Comparison of ENCODE assay signal across 8 cellular contexts in the genomic region with DNA sequence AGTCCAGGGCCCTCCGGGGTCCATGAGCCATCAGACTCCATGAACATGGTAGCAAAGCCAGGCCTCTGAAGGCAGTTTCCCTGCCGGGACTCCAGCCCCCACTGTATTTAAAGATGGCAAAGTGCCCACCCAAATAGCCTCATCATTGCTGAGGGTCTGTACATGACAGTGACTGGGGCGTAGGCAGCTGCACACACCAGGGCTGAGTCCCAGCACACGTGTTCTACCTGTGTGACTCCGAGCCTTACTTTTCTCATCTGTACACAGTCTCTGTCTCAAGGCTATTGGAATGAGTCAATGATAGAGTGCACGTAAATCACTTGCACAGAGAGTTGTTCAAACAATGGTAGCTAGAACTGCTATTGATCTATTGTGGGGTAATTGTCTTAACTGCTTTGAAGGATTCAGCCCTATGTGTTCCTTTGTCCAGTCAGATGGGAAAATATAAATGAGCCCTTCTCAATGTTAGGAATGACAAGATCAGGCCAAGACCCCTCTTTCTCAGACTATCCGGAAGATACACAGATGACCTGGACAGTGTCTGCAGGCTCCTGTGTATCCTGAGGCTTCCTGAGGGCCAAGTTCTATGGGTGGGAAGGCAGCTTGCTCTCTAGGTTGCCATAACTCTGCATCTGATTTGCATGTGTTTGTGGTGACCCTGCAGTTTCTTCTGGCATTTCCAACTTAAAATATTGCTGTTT. TPM values are rescaled to one million over a fixed set of nuclear protein-coding genes. Genes with fewer than 3 reads are reported as not detected.
DNase-seq lines count a peak whose midpoint lies in the region; ATAC-seq, FAIRE-seq and TF ChIP-seq lines count a peak whose summit lies in the region.

No MANE protein-coding gene starts in this region.

- FAIRE-seq in GM18507 (lab: Jason Lieb, UNC) (peak; percentile 61), astrocyte (lab: Jason Lieb, UNC) (no peak), pancreas (lab: Jason Lieb, UNC) (no peak)

- peaks cover 4% of the 10 kb centered on the region for H3K4me1 ChIP-seq in astrocyte (ENCODE audit: insufficient read depth, low read length)
- peaks cover 13 to 52% (median 34%) of the 10 kb centered on the region in 3 donors for H3K4me1 ChIP-seq in pancreas
- H3K4me1 ChIP-seq in GM23248 (ENCODE audit: insufficient read depth): peaks cover 5% of the 10 kb centered on the region; the same call in 1 of the 2 replicates

- ATAC-seq in pancreas: peak; percentile 24 to 57 (median 38)
- no peak for ATAC-seq in HG03457 (IDR thresholded peaks at IDR 0.05; ENCODE audit: unreplicated experiment)

- H2AFZ ChIP-seq in astrocyte (ENCODE audit: low read depth, low read length) (no peak overlapping the region), GM23248 (no peak overlapping the region)

- H3K27ac ChIP-seq in astrocyte (ENCODE audit: low read depth, low read length) (no peak overlapping the region), pancreas (peak overlapping the region; percentile 22 to 87 (median 66)), GM23248 (no peak overlapping the region)

- peaks cover 34% of the 10 kb centered on the region for H3K27me3 Mint-ChIP-seq in astrocyte (ENCODE audit: low read depth, unreplicated experiment)

- no peaks in the 10 kb centered on the region for H3K79me2 ChIP-seq in astrocyte (ENCODE audit: insufficient read depth, low read length)
- no peaks in the 10 kb centered on the region for H3K79me2 ChIP-seq in GM23248 (ENCODE audit: insufficient read depth)

- peak overlapping the region; percentile 43 for H3K4me3 Mint-ChIP-seq in astrocyte (ENCODE audit: unreplicated experiment)

- DNase-seq in GM18507 (ENCODE audit: extremely low spot score, insufficient read length, low read depth) (no peak), HuH-7.5 (ENCODE audit: low spot score) (peak; percentile 35), astrocyte (ENCODE audit: low read depth) (no peak), pancreas (peak in 1 of 6 donors; percentile 44), NCI-H82 (lab: John Stamatoyannopoulos, UW) (no peak), Ammon's horn (ENCODE audit: low spot score) (no peak), GM23248 (no peak)

- H3K4me2 ChIP-seq in astrocyte (ENCODE audit: low read length) (peak overlapping the region; percentile 91), GM23248 (ENCODE audit: unreplicated experiment) (no peak overlapping the region)

- H3K4me3 ChIP-seq in astrocyte (ENCODE audit: insufficient read depth, low read depth, low read length) (no peak overlapping the region), pancreas (peak overlapping the region in 2 of 4 donors; percentile 47 to 65), GM23248 (no peak overlapping the region)

- H4K20me1 ChIP-seq in astrocyte (ENCODE audit: insufficient read depth, low read length) (peaks cover 5% of the 10 kb centered on the region), GM23248 (ENCODE audit: insufficient read depth) (no peaks in the 10 kb centered on the region)

- H3K9me2 ChIP-seq in GM23248 (ENCODE audit: insufficient read depth): no peaks in the 10 kb centered on the region

- intact Hi-C loops in pancreas (cut with DNase I): no loop called here

- no peaks in the 10 kb centered on the region for H3K36me3 ChIP-seq in astrocyte (ENCODE audit: insufficient read depth, low read length)
- H3K36me3 ChIP-seq in pancreas: no peaks in the 10 kb centered on the region
- no peaks in the 10 kb centered on the region for H3K36me3 ChIP-seq in GM23248 (ENCODE audit: low read depth)

- no peak overlapping the region for H3K27ac Mint-ChIP-seq in astrocyte (ENCODE audit: unreplicated experiment)

- no peaks in the 10 kb centered on the region for H3K9me3 Mint-ChIP-seq in astrocyte (ENCODE audit: unreplicated experiment)

- H3K9ac ChIP-seq in astrocyte (ENCODE audit: low read length) (no peak overlapping the region), GM23248 (no peak overlapping the region)

- in situ Hi-C loops in GM23248 (cut with MboI): no loop called here

- H3K27me3 ChIP-seq in astrocyte (ENCODE audit: insufficient read depth, low read length) (peaks cover 6% of the 10 kb centered on the region), pancreas (no peaks in the 10 kb centered on the region), GM23248 (replicated peaks; ENCODE audit: insufficient read depth) (no peaks in the 10 kb centered on the region)

- H3F3A ChIP-seq in GM23248 (ENCODE audit: insufficient read depth): no peaks in the 10 kb centered on the region

- H3K4me1 Mint-ChIP-seq in astrocyte (ENCODE audit: low read depth, unreplicated experiment): peaks cover 18% of the 10 kb centered on the region

- H3K36me3 Mint-ChIP-seq in astrocyte (ENCODE audit: low read depth, unreplicated experiment): no peaks in the 10 kb centered on the region

- WGBS in pancreas, 2 donors: 53 to 55% methylated on average over 7 of the region's 7 CpGs
- 81 to 88% methylated on average over 7 of the region's 7 CpGs for WGBS in GM23248 (ENCODE audit: low coverage in 1 of 2, low lambda C conversion rate in 2 of 2, missing lambda C conversion rate in 2 of 2), 2 experiments

- TF ChIP-seq CTCF in astrocyte (IDR thresholded peaks at IDR 0.05; ENCODE audit: insufficient read depth, low read depth, low read length) (no peak), pancreas (IDR thresholded peaks at IDR 0.05) (no peak)

- no peaks in the 10 kb centered on the region for H3K9me3 ChIP-seq in astrocyte (ENCODE audit: insufficient read depth, low read depth, low read length)
- H3K9me3 ChIP-seq in pancreas: no peaks in the 10 kb centered on the region
- no peaks in the 10 kb centered on the region for H3K9me3 ChIP-seq in GM23248 (ENCODE audit: low read depth)

RNA-seq across cellular contexts. Expression of a gene that starts 48.9 kb away (rescaled TPM):
- 0.43 and 0.53 TPM in 2 replicates for total RNA-seq in astrocyte
- total RNA-seq in pancreas: 10 to 100 TPM in 4 of 6 donors, 1 to 10 TPM in 2; 8.2 to 17.8 (median 12.5) TPM
- polyA plus RNA-seq in pancreas: 10 to 100 TPM in 1 of 2 donors, 1 to 10 TPM in 1; 6.7 to 22.3 TPM
- total RNA-seq in GM23248 (2014; rRNA removed; shearing (Covaris generic)): 0.22 and 0.89 TPM in 2 replicates
- 0.28 and 0.48 TPM in 2 replicates for polyA plus RNA-seq in GM23248 (2016; fragmentation: Nextera tagmentation; extraction: Ambion mirVana)

RNA-seq across cellular contexts. Expression of a gene that starts 56.1 kb away (rescaled TPM):
- total RNA-seq in astrocyte (27.3 and 33.6 TPM in 2 replicates), pancreas (10 to 100 TPM; 20.9 to 35.7 (median 27.7) TPM)
- polyA plus RNA-seq in pancreas (10 to 100 TPM; 28.8 to 37.9 TPM), GM23248 (2016; fragmentation: Nextera tagmentation; extraction: Ambion mirVana) (31.2 and 31.4 TPM in 2 replicates)
- 46.7 and 53.4 TPM in 2 replicates for total RNA-seq in GM23248 (2014; rRNA removed; shearing (Covaris generic))

Comparison
In these comparisons a context has a peak if more than half of its experiments do, and no peak if none do; other contexts are left out.
1. H3K27ac ChIP-seq: peak in pancreas (4 of 4); none in astrocyte (single experiment) and GM23248 (single experiment).